8 cellular contexts compared by ENCODE assay signal in the genomic region with DNA sequence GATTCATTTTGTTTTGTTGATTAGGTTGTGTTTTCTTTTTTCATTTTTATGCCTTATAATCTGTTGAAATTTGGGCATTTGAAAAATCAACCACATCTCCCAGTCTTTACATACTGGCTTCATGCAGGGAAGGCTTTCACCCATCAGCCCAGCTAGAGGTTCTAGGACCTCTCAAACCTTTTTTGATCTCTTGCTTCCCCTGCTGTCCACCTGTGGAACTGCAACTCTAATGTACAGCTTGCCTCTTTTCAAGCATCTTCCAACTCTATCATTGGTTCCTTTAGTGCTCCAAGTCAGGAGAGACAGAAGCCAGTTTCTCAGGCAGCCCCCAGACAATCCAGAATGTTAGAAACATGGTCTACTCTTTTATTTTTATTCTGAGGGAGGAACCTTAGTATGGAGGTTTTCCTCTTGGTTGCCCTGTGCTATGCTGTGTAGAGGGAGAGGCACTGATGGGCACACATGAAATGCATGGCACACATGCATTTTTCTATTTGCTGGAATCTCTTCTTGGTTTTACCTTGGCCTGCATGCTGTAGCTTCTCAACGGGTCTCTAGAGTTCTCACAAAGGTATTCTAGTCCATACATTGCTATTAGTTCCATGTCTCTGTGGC.
DNase-seq lines count a peak whose midpoint lies in the region; ATAC-seq, FAIRE-seq and TF ChIP-seq lines count a peak whose summit lies in the region.

No MANE protein-coding gene starts in this region.

- H3K36me3 ChIP-seq in DOHH2 (ENCODE audit: control insufficient read depth, low read length) = no peaks in the 10 kb centered on the region

- no peaks in the 10 kb centered on the region for H3K4me1 ChIP-seq in DOHH2 (ENCODE audit: control insufficient read depth, low read length)

- peak; percentile 75 for TF ChIP-seq CTCF in DOHH2 (IDR thresholded peaks at IDR 0.05; ENCODE audit: low read depth, low read length, poor library complexity, severe bottlenecking)

- no peak overlapping the region for H3K4me2 ChIP-seq in DOHH2 (ENCODE audit: low read length)

- H3K27ac ChIP-seq in DOHH2 (ENCODE audit: low read depth, low read length) = no peak overlapping the region

- H3K79me2 ChIP-seq in DOHH2 (ENCODE audit: control insufficient read depth, low read length) = no peaks in the 10 kb centered on the region

- no peaks in the 10 kb centered on the region for H3F3A ChIP-seq in DOHH2 (ENCODE audit: control insufficient read depth, insufficient read depth)

- H3K4me3 ChIP-seq in DOHH2 (ENCODE audit: low read length) = no peak overlapping the region

- peaks cover 14 to 20% of the 10 kb centered on the region in 2 donors for H3K27me3 Mint-ChIP-seq in stimulated activated naive B cell treated with anti-CD40 and anti-IgM and Interleukin-4, amounts not matched to agents 10 μg/mL and 1 μg/mL and 100 μg/mL, for 72 hours

- H3K4me1 Mint-ChIP-seq in stimulated activated naive B cell treated with anti-CD40 and anti-IgM and Interleukin-4, amounts not matched to agents 10 μg/mL and 1 μg/mL and 100 μg/mL, for 72 hours = peaks cover 0 to 4% of the 10 kb centered on the region in 2 donors

- H3K9me2 ChIP-seq in DOHH2 (replicated peaks; ENCODE audit: control insufficient read depth, low read length) = no peaks in the 10 kb centered on the region

- peaks cover 0 to 10% of the 10 kb centered on the region in 2 donors for H3K9me3 Mint-ChIP-seq in stimulated activated naive B cell treated with anti-CD40 and anti-IgM and Interleukin-4, amounts not matched to agents 10 μg/mL and 1 μg/mL and 100 μg/mL, for 72 hours

- DNase-seq in A172 (ENCODE audit: low spot score) = peak; percentile 20
- peak; percentile 24 for DNase-seq in RCC 7860 (ENCODE audit: low spot score)
- peak; percentile 32 for DNase-seq in fibroblast of peridontal ligament (ENCODE audit: extremely low read depth)
- DNase-seq in stimulated activated naive B cell treated with anti-CD40 and anti-IgM and Interleukin-4, amounts not matched to agents 10 μg/mL and 1 μg/mL and 100 μg/mL, for 72 hours = peak; percentile 25
- no peak for DNase-seq in activated effector memory CD4-positive, alpha-beta T cell treated with Interleukin-2 at 50 U/mL for 16 hours

- no peaks in the 10 kb centered on the region for H3K36me3 Mint-ChIP-seq in stimulated activated naive B cell treated with anti-CD40 and anti-IgM and Interleukin-4, amounts not matched to agents 10 μg/mL and 1 μg/mL and 100 μg/mL, for 72 hours

- no peaks in the 10 kb centered on the region for H3K9me3 ChIP-seq in DOHH2 (ENCODE audit: control insufficient read depth, insufficient read depth, low read length)

- no peak overlapping the region for H3K27ac Mint-ChIP-seq in stimulated activated naive B cell treated with anti-CD40 and anti-IgM and Interleukin-4, amounts not matched to agents 10 μg/mL and 1 μg/mL and 100 μg/mL, for 72 hours

- H4K20me1 ChIP-seq in DOHH2 (ENCODE audit: control insufficient read depth, insufficient read depth, low read depth, low read length) = no peaks in the 10 kb centered on the region

- ATAC-seq in HG02885 (IDR thresholded peaks at IDR 0.05; ENCODE audit: poor library complexity, unreplicated experiment) (peak; percentile 79), GM21381 (IDR thresholded peaks at IDR 0.05; ENCODE audit: unreplicated experiment) (no peak)
- peak; percentile 50 to 63 for ATAC-seq in stimulated activated naive B cell treated with anti-CD40 and anti-IgM and Interleukin-4, amounts not matched to agents 10 μg/mL and 1 μg/mL and 100 μg/mL, for 72 hours (replicated peaks)

- H3K27me3 ChIP-seq in DOHH2 (ENCODE audit: control insufficient read depth, low read length) = no peaks in the 10 kb centered on the region

- FAIRE-seq in RCC 7860 (lab: Jason Lieb, UNC) = no peak

- no peak overlapping the region for H3K4me3 Mint-ChIP-seq in stimulated activated naive B cell treated with anti-CD40 and anti-IgM and Interleukin-4, amounts not matched to agents 10 μg/mL and 1 μg/mL and 100 μg/mL, for 72 hours
